17 cellular contexts compared by ENCODE assay signal in the genomic region with DNA sequence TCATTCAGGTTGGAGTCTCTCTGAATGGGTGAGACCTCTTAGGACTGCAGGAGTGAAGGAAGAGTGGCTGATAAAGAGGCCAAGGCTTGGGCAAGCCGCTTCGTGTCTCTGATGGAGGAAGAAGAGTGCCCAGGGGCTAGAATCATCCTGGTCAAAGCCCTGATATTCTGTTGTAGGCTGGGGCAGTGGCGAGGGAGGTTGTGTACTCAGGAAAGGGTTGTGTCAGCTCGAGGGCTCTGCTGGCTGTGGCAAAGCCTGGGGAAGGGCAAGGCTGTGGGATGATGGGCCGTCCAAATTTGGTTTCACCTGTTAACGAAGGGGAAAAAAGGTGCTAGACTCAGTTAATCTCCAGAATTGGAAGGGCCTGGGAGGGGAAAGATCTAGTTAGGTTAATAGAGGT. TPM values are rescaled to one million over a fixed set of nuclear protein-coding genes. Genes with fewer than 3 reads are reported as not detected.
DNase-seq lines count a peak whose midpoint lies in the region; ATAC-seq and TF ChIP-seq lines count a peak whose summit lies in the region.
"Had no signal": no experiment of that assay in that cellular context is flagged by ENCODE, and none has a peak within 500 bp of the region (broad histone marks: within the 10 kb centered on the region; RNA-seq: fewer than 3 reads in every experiment).

No MANE protein-coding gene starts in this region.

- H3F3A ChIP-seq in neural progenitor cell (ENCODE audit: low read depth) = no peaks in the 10 kb centered on the region

- H3K27me3 Mint-ChIP-seq in CD8-positive, alpha-beta memory T cell = peaks cover 0 to 1% of the 10 kb centered on the region in 2 donors
- H3K27me3 Mint-ChIP-seq in activated B cell treated with CpG ODN at 0.5 μM for 24 hours (no peaks in the 10 kb centered on the region), immature natural killer cell (ENCODE audit: low read depth in 3 of 3) (peaks cover 0 to 12% (median 2%) of the 10 kb centered on the region in 3 donors), neural progenitor cell (ENCODE audit: insufficient read depth, low read depth) (peaks cover 12% of the 10 kb centered on the region)
- no peaks in the 10 kb centered on the region for H3K27me3 Mint-ChIP-seq in activated naive CD8-positive, alpha-beta T cell treated with anti-CD3 and anti-CD28 coated beads, Interleukin-2, amount 50 U/mL, for 24 hours

- H3K9ac ChIP-seq in neural progenitor cell = no peak overlapping the region

- H3K9me3 Mint-ChIP-seq in CD8-positive, alpha-beta memory T cell = no peaks in the 10 kb centered on the region
- H3K9me3 Mint-ChIP-seq in activated B cell treated with CpG ODN at 0.5 μM for 24 hours = no peaks in the 10 kb centered on the region
- no peaks in the 10 kb centered on the region for H3K9me3 Mint-ChIP-seq in immature natural killer cell
- peaks cover 3% of the 10 kb centered on the region for H3K9me3 Mint-ChIP-seq in neural progenitor cell
- H3K9me3 Mint-ChIP-seq in activated naive CD8-positive, alpha-beta T cell treated with anti-CD3 and anti-CD28 coated beads, Interleukin-2, amount 50 U/mL, for 24 hours = peaks cover 7% of the 10 kb centered on the region

- DNase-seq in CD8-positive, alpha-beta memory T cell = no peak
- no peak for DNase-seq in activated B cell treated with CpG ODN at 0.5 μM for 24 hours
- no peak for DNase-seq in immature natural killer cell
- DNase-seq in neural progenitor cell (ENCODE audit: low spot score) = no peak
- no peak for DNase-seq in NCI-H2107 treated with DMSO at 0.1 percent for 48 hours (lab: John Stamatoyannopoulos, UW; ENCODE audit: unreplicated experiment)
- no peak for DNase-seq in activated naive CD8-positive, alpha-beta T cell treated with anti-CD3 and anti-CD28 coated beads, Interleukin-2, amount 50 U/mL, for 24 hours
- no peak for DNase-seq in SW 1271 (lab: John Stamatoyannopoulos, UW)
- DNase-seq: COR-L47; DMS153; IMR-90; NCI-H1436 treated with DMSO at 0.1 percent for 48 hours; NCI-H226; NCI-H69; NK-92 treated with Interleukin-12 subunit alpha and Interleukin-12 subunit beta, amount 100 ng/mL, for 24 hours; PC-3 had no signal

- ATAC-seq in activated B cell treated with CpG ODN at 0.5 μM for 24 hours (ENCODE audit: low read depth) = no peak
- ATAC-seq in activated naive CD8-positive, alpha-beta T cell treated with anti-CD3 and anti-CD28 coated beads, Interleukin-2, amount 50 U/mL, for 24 hours = no peak
- ATAC-seq: PC-3 had no signal

- H3K27ac ChIP-seq in CD8-positive, alpha-beta memory T cell (ENCODE audit: low read depth, low read length) = no peak overlapping the region
- H3K27ac ChIP-seq in neural progenitor cell = no peak overlapping the region
- H3K27ac ChIP-seq: SJSA1 had no signal

- no peak overlapping the region for H2AFZ ChIP-seq in neural progenitor cell (replicated peaks)

- no peaks in the 10 kb centered on the region for H3K9me3 ChIP-seq in CD8-positive, alpha-beta memory T cell (ENCODE audit: low read length)
- H3K9me3 ChIP-seq in neural progenitor cell (ENCODE audit: low read depth) = no peaks in the 10 kb centered on the region
- H3K9me3 ChIP-seq: SJSA1 had no signal

- H3K36me3 ChIP-seq in CD8-positive, alpha-beta memory T cell (ENCODE audit: insufficient read depth, low read length) = no peaks in the 10 kb centered on the region
- no peaks in the 10 kb centered on the region for H3K36me3 ChIP-seq in neural progenitor cell
- H3K36me3 ChIP-seq: HAP-1, SJSA1 had no signal

- POLR2A ChIA-PET in CD8-positive, alpha-beta memory T cell (lab: Charles Lee) = interaction anchor here (0.7 kb wide), 1 partner anchor 111 kb away, joined by 3 read pairs; no protein-coding TSS in a partner anchor
- POLR2A ChIA-PET in activated B cell treated with CpG ODN at 0.5 μM for 24 hours (lab: Charles Lee) = interaction anchor here (0.6 kb wide), 1 partner anchor 607 kb away, joined by 4 read pairs; no protein-coding TSS in a partner anchor

- intact Hi-C loops in activated B cell treated with CpG ODN at 0.5 μM for 24 hours (cut with micrococcal nuclease) = loop anchor here (10.0 kb wide), 1 partner anchor 1346 kb away; a partner anchor contains a TSS

- H3K79me2 ChIP-seq in neural progenitor cell (ENCODE audit: low read depth) = no peaks in the 10 kb centered on the region

- H3K4me1 ChIP-seq in CD8-positive, alpha-beta memory T cell (ENCODE audit: insufficient read depth, low read length) = peaks cover 16% of the 10 kb centered on the region
- peaks cover 3% of the 10 kb centered on the region for H3K4me1 ChIP-seq in neural progenitor cell

- H3K4me2 ChIP-seq in neural progenitor cell = no peak overlapping the region

- no peaks in the 10 kb centered on the region for H4K20me1 ChIP-seq in neural progenitor cell (ENCODE audit: low read depth)

- CTCF ChIA-PET in CD8-positive, alpha-beta memory T cell (lab: Charles Lee) = interaction anchor here (1.2 kb wide), 1 partner anchor 159 kb away, joined by 3 read pairs; no protein-coding TSS in a partner anchor
- CTCF ChIA-PET in activated B cell treated with CpG ODN at 0.5 μM for 24 hours (lab: Charles Lee) = no interaction called here

- H3K4me3 Mint-ChIP-seq in CD8-positive, alpha-beta memory T cell = peak overlapping the region in 6 of 7 donors; percentile 11 to 78 (median 44)
- H3K4me3 Mint-ChIP-seq in activated B cell treated with CpG ODN at 0.5 μM for 24 hours (no peak overlapping the region), immature natural killer cell (peak overlapping the region; percentile 11 to 64 (median 28)), neural progenitor cell (peak overlapping the region; percentile 22)
- no peak overlapping the region for H3K4me3 Mint-ChIP-seq in activated naive CD8-positive, alpha-beta T cell treated with anti-CD3 and anti-CD28 coated beads, Interleukin-2, amount 50 U/mL, for 24 hours

- TF ChIP-seq CTCF in activated B cell treated with CpG ODN at 0.5 μM for 24 hours (IDR thresholded peaks at IDR 0.05) (no peak), neural progenitor cell (IDR thresholded peaks at IDR 0.05) (no peak)

- H3K36me3 Mint-ChIP-seq in CD8-positive, alpha-beta memory T cell = peaks cover 0 to 7% (median 0%) of the 10 kb centered on the region in 3 donors
- H3K36me3 Mint-ChIP-seq in activated B cell treated with CpG ODN at 0.5 μM for 24 hours (ENCODE audit: low read depth) (peaks cover 1% of the 10 kb centered on the region), immature natural killer cell (no peaks in the 10 kb centered on the region), neural progenitor cell (peaks cover 1% of the 10 kb centered on the region)
- peaks cover 2% of the 10 kb centered on the region for H3K36me3 Mint-ChIP-seq in activated naive CD8-positive, alpha-beta T cell treated with anti-CD3 and anti-CD28 coated beads, Interleukin-2, amount 50 U/mL, for 24 hours (ENCODE audit: low read depth)

- no peak overlapping the region for H3K4me3 ChIP-seq in CD8-positive, alpha-beta memory T cell (ENCODE audit: low read length)
- no peak overlapping the region for H3K4me3 ChIP-seq in neural progenitor cell
- H3K4me3 ChIP-seq: HAP-1, SJSA1 had no signal

- H3K4me1 Mint-ChIP-seq in CD8-positive, alpha-beta memory T cell = peaks cover 31 to 40% (median 32%) of the 10 kb centered on the region in 3 donors
- H3K4me1 Mint-ChIP-seq in activated B cell treated with CpG ODN at 0.5 μM for 24 hours (peaks cover 22% of the 10 kb centered on the region), immature natural killer cell (peaks cover 28 to 36% of the 10 kb centered on the region in 2 donors), neural progenitor cell (peaks cover 15% of the 10 kb centered on the region)
- peaks cover 23% of the 10 kb centered on the region for H3K4me1 Mint-ChIP-seq in activated naive CD8-positive, alpha-beta T cell treated with anti-CD3 and anti-CD28 coated beads, Interleukin-2, amount 50 U/mL, for 24 hours

- no peaks in the 10 kb centered on the region for H3K27me3 ChIP-seq in CD8-positive, alpha-beta memory T cell (ENCODE audit: insufficient read depth, low read length, poor library complexity, severe bottlenecking)
- no peaks in the 10 kb centered on the region for H3K27me3 ChIP-seq in neural progenitor cell
- H3K27me3 ChIP-seq: SJSA1 had no signal

- H3K27ac Mint-ChIP-seq in CD8-positive, alpha-beta memory T cell = peak overlapping the region in 3 of 8 donors; percentile 42 to 78 (median 71)
- H3K27ac Mint-ChIP-seq in activated B cell treated with CpG ODN at 0.5 μM for 24 hours (peak overlapping the region; percentile 14), immature natural killer cell (peak overlapping the region in 2 of 6 donors; percentile 34 to 55), neural progenitor cell (peak overlapping the region; percentile 40)
- no peak overlapping the region for H3K27ac Mint-ChIP-seq in activated naive CD8-positive, alpha-beta T cell treated with anti-CD3 and anti-CD28 coated beads, Interleukin-2, amount 50 U/mL, for 24 hours

RNA-seq across cellular contexts. Expression of a gene that starts 2.4 kb away (rescaled TPM):
- 10 to 100 TPM; 10.0 to 12.0 TPM for total RNA-seq in CD8-positive, alpha-beta memory T cell
- 16.2 TPM for polyA plus RNA-seq in CD8-positive, alpha-beta memory T cell
- 11.7 and 15.0 TPM in 2 replicates for total RNA-seq in activated B cell treated with CpG ODN at 0.5 μM for 24 hours
- 10 to 100 TPM in 1 of 3 donors, 1 to 10 TPM in 2; 7.8 to 11.9 (median 9.2) TPM for polyA plus RNA-seq in immature natural killer cell
- total RNA-seq in neural progenitor cell (ENCODE audit: low replicate concordance) = 5.4 and 6.5 TPM in 2 replicates

RNA-seq across cellular contexts. Expression of a gene that starts 33.7 kb away (rescaled TPM):
- 100 to 1,000 TPM; 107 to 112 TPM for total RNA-seq in CD8-positive, alpha-beta memory T cell
- 23.8 TPM for polyA plus RNA-seq in CD8-positive, alpha-beta memory T cell
- total RNA-seq in activated B cell treated with CpG ODN at 0.5 μM for 24 hours = 63.8 and 69.9 TPM in 2 replicates
- 10 to 100 TPM; 16.5 to 26.2 (median 22.5) TPM for polyA plus RNA-seq in immature natural killer cell
- total RNA-seq in neural progenitor cell (ENCODE audit: low replicate concordance) = 61.5 and 85.2 TPM in 2 replicates

RNA-seq across cellular contexts. Expression of a gene that starts 49.4 kb away (rescaled TPM):
- 10 to 100 TPM; 14.9 to 15.1 TPM for total RNA-seq in CD8-positive, alpha-beta memory T cell
- 27.2 TPM for polyA plus RNA-seq in CD8-positive, alpha-beta memory T cell
- total RNA-seq in activated B cell treated with CpG ODN at 0.5 μM for 24 hours (16.8 and 19.1 TPM in 2 replicates), neural progenitor cell (ENCODE audit: low replicate concordance) (15.8 and 21.0 TPM in 2 replicates)
- 10 to 100 TPM; 16.2 to 31.0 (median 28.4) TPM for polyA plus RNA-seq in immature natural killer cell

Comparison
In these comparisons a context has a peak if more than half of its experiments do, and no peak if none do; other contexts are left out.
1. H3K4me3 Mint-ChIP-seq: peak in CD8-positive, alpha-beta memory T cell (6 of 7), immature natural killer cell (5 of 5) and neural progenitor cell (single experiment); none in activated B cell treated with CpG ODN at 0.5 μM for 24 hours (single experiment) and activated naive CD8-positive, alpha-beta T cell treated with anti-CD3 and anti-CD28 coated beads, Interleukin-2, amount 50 U/mL, for 24 hours (single experiment).